In the genomic region with DNA sequence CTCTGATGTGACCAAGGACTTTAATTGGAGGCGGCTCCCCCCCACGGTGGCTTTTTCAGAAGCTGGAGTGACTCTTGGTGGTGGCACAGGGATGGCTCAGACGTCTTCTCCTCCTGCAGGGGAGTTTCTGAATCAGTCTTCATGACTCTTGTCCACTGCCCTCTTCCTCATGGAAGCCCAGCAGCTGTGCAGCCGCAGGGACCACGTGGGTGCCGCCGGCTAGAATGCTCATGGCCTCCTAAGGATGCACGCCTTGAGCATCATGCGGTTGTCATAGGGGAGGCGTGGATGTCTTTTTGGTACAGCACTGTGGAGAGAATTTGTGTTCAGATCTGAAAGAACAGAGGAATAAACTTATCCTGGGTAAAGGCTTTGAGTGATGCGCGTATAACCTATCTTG, we compare ENCODE assay signal across 1 cellular context.
TF ChIP-seq lines count a peak whose summit lies in the region.

No MANE protein-coding gene starts in this region.

TF ChIP-seq in IMR-90, 13 proteins besides CTCF, POLR2A, EP300 and RAD21 (continued from another document):
- TF ChIP-seq, protein P1, sequence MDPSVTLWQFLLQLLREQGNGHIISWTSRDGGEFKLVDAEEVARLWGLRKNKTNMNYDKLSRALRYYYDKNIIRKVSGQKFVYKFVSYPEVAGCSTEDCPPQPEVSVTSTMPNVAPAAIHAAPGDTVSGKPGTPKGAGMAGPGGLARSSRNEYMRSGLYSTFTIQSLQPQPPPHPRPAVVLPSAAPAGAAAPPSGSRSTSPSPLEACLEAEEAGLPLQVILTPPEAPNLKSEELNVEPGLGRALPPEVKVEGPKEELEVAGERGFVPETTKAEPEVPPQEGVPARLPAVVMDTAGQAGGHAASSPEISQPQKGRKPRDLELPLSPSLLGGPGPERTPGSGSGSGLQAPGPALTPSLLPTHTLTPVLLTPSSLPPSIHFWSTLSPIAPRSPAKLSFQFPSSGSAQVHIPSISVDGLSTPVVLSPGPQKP (IDR thresholded peaks at IDR 0.05; ENCODE audit: borderline replicate concordance, low read depth, low read length) = no peak
- TF ChIP-seq RCOR1 (IDR thresholded peaks at IDR 0.05; ENCODE audit: insufficient replicate concordance, low read length) = no peak
- TF ChIP-seq MAFK (IDR thresholded peaks at IDR 0.05; ENCODE audit: low read depth, low read length) = no peak
- no peak for TF ChIP-seq FOS (IDR thresholded peaks at IDR 0.05; ENCODE audit: low read depth, low read length)
- no peak for TF ChIP-seq SMC3 (IDR thresholded peaks at IDR 0.05; ENCODE audit: low read depth, low read length)
- no peak for TF ChIP-seq MAZ (IDR thresholded peaks at IDR 0.05; ENCODE audit: borderline replicate concordance, low read depth, low read length)
- TF ChIP-seq, protein P2, sequence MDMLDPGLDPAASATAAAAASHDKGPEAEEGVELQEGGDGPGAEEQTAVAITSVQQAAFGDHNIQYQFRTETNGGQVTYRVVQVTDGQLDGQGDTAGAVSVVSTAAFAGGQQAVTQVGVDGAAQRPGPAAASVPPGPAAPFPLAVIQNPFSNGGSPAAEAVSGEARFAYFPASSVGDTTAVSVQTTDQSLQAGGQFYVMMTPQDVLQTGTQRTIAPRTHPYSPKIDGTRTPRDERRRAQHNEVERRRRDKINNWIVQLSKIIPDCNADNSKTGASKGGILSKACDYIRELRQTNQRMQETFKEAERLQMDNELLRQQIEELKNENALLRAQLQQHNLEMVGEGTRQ (IDR thresholded peaks at IDR 0.05; ENCODE audit: low read depth, low read length) = no peak
- TF ChIP-seq BHLHE40 (IDR thresholded peaks at IDR 0.05; ENCODE audit: low read depth, low read length) = no peak
- no peak for TF ChIP-seq CEBPB (IDR thresholded peaks at IDR 0.05; ENCODE audit: low read depth, low read length)
- no peak for TF ChIP-seq MXI1 (IDR thresholded peaks at IDR 0.05; ENCODE audit: borderline replicate concordance, low read depth, low read length)
